Comparison of ENCODE assay signal across 8 cellular contexts in the genomic region with DNA sequence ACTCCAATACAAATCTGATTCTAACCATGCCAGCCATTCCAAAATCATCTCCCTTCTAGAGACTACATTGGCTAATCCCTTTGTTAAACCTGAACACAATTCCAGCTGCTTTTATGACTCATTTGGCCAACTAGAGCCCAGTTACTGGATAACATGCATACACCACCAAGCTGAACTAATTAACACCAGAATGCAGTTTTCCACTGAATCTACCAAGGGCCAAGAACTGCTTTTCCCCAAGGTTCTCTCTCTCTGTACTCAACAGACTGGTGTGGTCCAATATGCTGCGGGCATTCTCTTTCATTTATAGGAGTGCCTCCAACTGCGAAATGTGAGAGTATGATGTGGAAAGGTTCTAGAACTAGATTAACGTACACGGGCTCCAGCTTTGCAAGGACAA. TPM values are rescaled to one million over a fixed set of nuclear protein-coding genes. Genes with fewer than 3 reads are reported as not detected.
DNase-seq lines count a peak whose midpoint lies in the region; ATAC-seq, FAIRE-seq and TF ChIP-seq lines count a peak whose summit lies in the region.

No MANE protein-coding gene starts in this region.

- H3K9ac ChIP-seq in SK-N-SH, result peak overlapping the region; percentile 77

- no peaks in the 10 kb centered on the region for H3K9me3 Mint-ChIP-seq in activated CD8-positive, alpha-beta memory T cell treated with anti-CD3 and anti-CD28 coated beads, Interleukin-2, amount 10 ng/mL, durations not matched to agents 7 days and 5 days (ENCODE audit: low read depth)

- H3K27me3 Mint-ChIP-seq in activated CD8-positive, alpha-beta memory T cell treated with anti-CD3 and anti-CD28 coated beads, Interleukin-2, amount 10 ng/mL, durations not matched to agents 7 days and 5 days, result no peaks in the 10 kb centered on the region

- H3K4me1 ChIP-seq in SK-N-SH (ENCODE audit: control insufficient read depth in 1 of 2, insufficient read depth in 2 of 2, low read depth in 1 of 2, low read length in 1 of 2), result peaks cover 4 to 26% of the 10 kb centered on the region in 2 experiments; a peak in 2 of 4 replicates
- H3K4me1 ChIP-seq in pancreas, result peaks cover 0 to 12% (median 7%) of the 10 kb centered on the region in 3 donors

- H3K9me2 ChIP-seq in SK-N-SH, result no peaks in the 10 kb centered on the region

- TF ChIP-seq CTCF in SK-N-SH (IDR thresholded peaks at IDR 0.05) (no peak), pancreas (IDR thresholded peaks at IDR 0.05) (no peak)

- ATAC-seq in activated CD8-positive, alpha-beta memory T cell treated with anti-CD3 and anti-CD28 coated beads, Interleukin-2, amount 10 ng/mL, durations not matched to agents 7 days and 5 days, result no peak
- peak in 1 of 4 donors; percentile 25 for ATAC-seq in pancreas
- no peak for ATAC-seq in GM21367 (IDR thresholded peaks at IDR 0.05; ENCODE audit: unreplicated experiment)
- no peak for ATAC-seq in HG03159 (IDR thresholded peaks at IDR 0.05; ENCODE audit: unreplicated experiment)

- peaks cover 0 to 18% of the 10 kb centered on the region in 2 experiments for H3K36me3 ChIP-seq in SK-N-SH (replicated peaks in 1 of 2; ENCODE audit: control insufficient read depth in 1 of 2, insufficient read depth in 2 of 2, low read length in 1 of 2)
- no peaks in the 10 kb centered on the region for H3K36me3 ChIP-seq in pancreas

- POLR2A ChIA-PET in SK-N-SH (lab: Yijun Ruan, JAX), result interaction anchor here (0.9 kb wide), 1 partner anchor 49 kb away, joined by 3 read pairs; no protein-coding TSS in a partner anchor

- TF ChIP-seq RAD21 in SK-N-SH (IDR thresholded peaks at IDR 0.05; ENCODE audit: low read length), result no peak

- H3K4me3 ChIP-seq in SK-N-SH (ENCODE audit: low read depth in 2 of 2, low read length in 1 of 2), result peak overlapping the region; percentile 69 to 89
- peak overlapping the region; percentile 61 to 84 (median 80) for H3K4me3 ChIP-seq in pancreas

- H3K79me2 ChIP-seq in SK-N-SH (ENCODE audit: insufficient read depth), result peaks cover 57% of the 10 kb centered on the region

- H3K4me3 Mint-ChIP-seq in activated CD8-positive, alpha-beta memory T cell treated with anti-CD3 and anti-CD28 coated beads, Interleukin-2, amount 10 ng/mL, durations not matched to agents 7 days and 5 days, result peak overlapping the region; percentile 80

- H3K4me1 Mint-ChIP-seq in activated CD8-positive, alpha-beta memory T cell treated with anti-CD3 and anti-CD28 coated beads, Interleukin-2, amount 10 ng/mL, durations not matched to agents 7 days and 5 days, result peaks cover 75% of the 10 kb centered on the region

- DNase-seq in activated CD8-positive, alpha-beta memory T cell treated with anti-CD3 and anti-CD28 coated beads, Interleukin-2, amount 10 ng/mL, durations not matched to agents 7 days and 5 days, result no peak
- no peak for DNase-seq in activated CD8-positive, alpha-beta memory T cell treated with anti-CD3 and anti-CD28 coated beads for 24 hours
- DNase-seq in SK-N-SH (no peak), fibroblast of peridontal ligament (ENCODE audit: extremely low read depth) (peak; percentile 98), pancreas (no peak)
- DNase-seq in stimulated activated CD4-positive, alpha-beta T cell treated with anti-CD3 and anti-CD28 coated beads, Interleukin-4, amount 100 ng/mL, for 1 hour, result no peak

- peaks cover 39% of the 10 kb centered on the region for H3K36me3 Mint-ChIP-seq in activated CD8-positive, alpha-beta memory T cell treated with anti-CD3 and anti-CD28 coated beads, Interleukin-2, amount 10 ng/mL, durations not matched to agents 7 days and 5 days

- H3K9me3 ChIP-seq in SK-N-SH (no peaks in the 10 kb centered on the region), pancreas (no peaks in the 10 kb centered on the region)

- no peak for TF ChIP-seq EP300 in SK-N-SH (IDR thresholded peaks at IDR 0.05; ENCODE audit: borderline replicate concordance in 1 of 2, low read depth in 1 of 2, low read length in 1 of 2)

- H3F3A ChIP-seq in SK-N-SH (replicated peaks; ENCODE audit: insufficient read depth), result no peaks in the 10 kb centered on the region

- peaks cover 54% of the 10 kb centered on the region for H4K20me1 ChIP-seq in SK-N-SH (ENCODE audit: insufficient read depth)

- CTCF ChIA-PET in activated CD8-positive, alpha-beta memory T cell treated with anti-CD3 and anti-CD28 coated beads, Interleukin-2, amount 10 ng/mL, durations not matched to agents 7 days and 5 days (lab: Charles Lee), result interaction anchor here (0.9 to 20.8 kb wide), 6 partner anchors 9 to 245 kb away, joined by 3 to 244 read pairs (median 5); no protein-coding TSS in a partner anchor
- CTCF ChIA-PET in SK-N-SH (lab: Yijun Ruan, JAX), result interaction anchor here (0.8 to 12.8 kb wide), 8 partner anchors 8 to 235 kb away, joined by 3 to 190 read pairs (median 4); no protein-coding TSS in a partner anchor

- FAIRE-seq in pancreas (lab: Jason Lieb, UNC), result no peak

- intact Hi-C loops in pancreas (cut with DNase I), result no loop called here

- H3K27me3 ChIP-seq in SK-N-SH (ENCODE audit: insufficient read depth), result no peaks in the 10 kb centered on the region
- no peaks in the 10 kb centered on the region for H3K27me3 ChIP-seq in pancreas

- H3K4me2 ChIP-seq in SK-N-SH, result peak overlapping the region; percentile 90

- WGBS in SK-N-SH (ENCODE audit: low lambda C conversion rate), result 15% methylated on average over 4 of the region's 4 CpGs
- WGBS in pancreas, 2 donors, result 4 to 9% methylated on average over 4 of the region's 4 CpGs

- peak overlapping the region; percentile 36 to 87; a peak in 3 of 4 replicates for H3K27ac ChIP-seq in SK-N-SH (ENCODE audit: low read depth in 2 of 2, low read length in 1 of 2)
- peak overlapping the region in 1 of 4 donors; percentile 56 for H3K27ac ChIP-seq in pancreas

- H2AFZ ChIP-seq in SK-N-SH (ENCODE audit: low read depth), result no peak overlapping the region

- H3K27ac Mint-ChIP-seq in activated CD8-positive, alpha-beta memory T cell treated with anti-CD3 and anti-CD28 coated beads, Interleukin-2, amount 10 ng/mL, durations not matched to agents 7 days and 5 days, result peak overlapping the region; percentile 85

TF ChIP-seq in SK-N-SH, 30 proteins besides CTCF, POLR2A, EP300 and RAD21:
- peak; percentile 52; the same call in 1 of the 2 replicates for TF ChIP-seq TCF12 (IDR thresholded peaks at IDR 0.05)
- TF ChIP-seq EZH2phosphoT487 (IDR thresholded peaks at IDR 0.05; ENCODE audit: borderline replicate concordance, low read depth), result no peak
- no peak for TF ChIP-seq FOXM1 (IDR thresholded peaks at IDR 0.05; ENCODE audit: low read depth)
- no peak for TF ChIP-seq FOXJ3 (CRISPR knock-in tag; IDR thresholded peaks at IDR 0.05)
- TF ChIP-seq NFIC (IDR thresholded peaks at IDR 0.05; ENCODE audit: borderline replicate concordance), result no peak
- TF ChIP-seq FOSL2 (IDR thresholded peaks at IDR 0.05; ENCODE audit: borderline replicate concordance, low read depth), result peak; percentile 52; the same call in 1 of the 2 replicates
- TF ChIP-seq GABPA (IDR thresholded peaks at IDR 0.05; ENCODE audit: low read depth), result no peak
- no peak for TF ChIP-seq RFX5 (IDR thresholded peaks at IDR 0.05; ENCODE audit: low read length)
- no peak for TF ChIP-seq SIN3A (IDR thresholded peaks at IDR 0.05; ENCODE audit: borderline replicate concordance, low read depth, low read length)
- no peak for TF ChIP-seq MXI1 (IDR thresholded peaks at IDR 0.05; ENCODE audit: low read depth, low read length)
- TF ChIP-seq USF2 (IDR thresholded peaks at IDR 0.05; ENCODE audit: borderline replicate concordance, low read depth, low read length), result no peak

RNA-seq across cellular contexts. Expression of gene CHSY1, which starts 1.5 kb away (rescaled TPM):
- total RNA-seq in activated CD8-positive, alpha-beta memory T cell treated with anti-CD3 and anti-CD28 coated beads, Interleukin-2, amount 10 ng/mL, durations not matched to agents 7 days and 5 days, result 10 to 100 TPM; 50.5 to 59.4 TPM
- polyA plus RNA-seq in SK-N-SH (2012; rRNA removed) (15.7 and 17.4 TPM in 2 replicates), pancreas (1 to 10 TPM; 3.4 to 4.9 TPM)
- polyA plus RNA-seq in SK-N-SH (2012; cell fraction: cytosol; rRNA removed), result 21.1 and 21.5 TPM in 2 replicates
- 6.0 and 10.5 TPM in 2 replicates for polyA plus RNA-seq in SK-N-SH (2012; cell fraction: nucleus; rRNA removed)
- 10 to 100 TPM in 1 of 6 donors, 1 to 10 TPM in 5; 4.6 to 11.2 (median 6.6) TPM for total RNA-seq in pancreas

RNA-seq across cellular contexts. Expression of gene SELENOS, which starts 27.0 kb away (rescaled TPM):
- 10 to 100 TPM; 33.1 to 49.0 TPM for total RNA-seq in activated CD8-positive, alpha-beta memory T cell treated with anti-CD3 and anti-CD28 coated beads, Interleukin-2, amount 10 ng/mL, durations not matched to agents 7 days and 5 days
- polyA plus RNA-seq in SK-N-SH (2012; rRNA removed) (101 and 124 TPM in 2 replicates), pancreas (10 to 100 TPM; 50.3 to 72.7 TPM)
- 124 and 132 TPM in 2 replicates for polyA plus RNA-seq in SK-N-SH (2012; cell fraction: cytosol; rRNA removed)
- polyA plus RNA-seq in SK-N-SH (2012; cell fraction: nucleus; rRNA removed), result 48.8 and 75.5 TPM in 2 replicates
- total RNA-seq in pancreas, result 10 to 100 TPM; 26.6 to 50.4 (median 36.1) TPM

RNA-seq across cellular contexts. Expression of gene SNRPA1, which starts 44.7 kb away (rescaled TPM):
- 100 to 1,000 TPM; 132 to 151 TPM for total RNA-seq in activated CD8-positive, alpha-beta memory T cell treated with anti-CD3 and anti-CD28 coated beads, Interleukin-2, amount 10 ng/mL, durations not matched to agents 7 days and 5 days
- polyA plus RNA-seq in SK-N-SH (2012; rRNA removed), result 59.9 and 62.3 TPM in 2 replicates
- polyA plus RNA-seq in SK-N-SH (2012; cell fraction: cytosol; rRNA removed), result 68.2 and 86.6 TPM in 2 replicates
- polyA plus RNA-seq in SK-N-SH (2012; cell fraction: nucleus; rRNA removed), result 58.2 and 99.5 TPM in 2 replicates
- total RNA-seq in pancreas, result 10 to 100 TPM; 16.7 to 25.4 (median 22.5) TPM
- polyA plus RNA-seq in pancreas, result 10 to 100 TPM; 27.2 to 37.2 TPM

Comparison
In these comparisons a context has a peak if more than half of its experiments do, and no peak if none do; other contexts are left out.
1. RNA of gene CHSY1, which starts 1.5 kb away (total RNA-seq): 50.5 to 59.4 TPM in activated CD8-positive, alpha-beta memory T cell treated with anti-CD3 and anti-CD28 coated beads, Interleukin-2, amount 10 ng/mL, durations not matched to agents 7 days and 5 days; 4.6 to 11.2 TPM in pancreas; every median in the first group is over 4 times any median in the second.
2. RNA of gene SNRPA1, which starts 44.7 kb away (total RNA-seq): 132 to 151 TPM in activated CD8-positive, alpha-beta memory T cell treated with anti-CD3 and anti-CD28 coated beads, Interleukin-2, amount 10 ng/mL, durations not matched to agents 7 days and 5 days; 16.7 to 25.4 TPM in pancreas; every median in the first group is over 4 times any median in the second.